Comparison of ENCODE assay signal across 8 cellular contexts in the genomic region with DNA sequence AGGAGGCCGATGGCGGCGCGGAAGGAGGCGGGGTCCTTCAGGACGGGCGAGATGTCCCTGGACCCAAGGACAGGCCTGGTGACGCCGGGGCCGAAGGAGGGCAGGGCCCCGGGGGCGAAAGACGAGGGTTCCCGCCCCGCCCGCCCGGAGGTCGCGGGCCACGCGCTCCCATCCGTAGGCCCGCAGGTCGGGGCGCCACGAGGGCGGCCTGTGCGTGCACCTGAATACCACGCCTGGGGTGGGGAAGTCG. TPM values are rescaled to one million over a fixed set of nuclear protein-coding genes. Genes with fewer than 3 reads are reported as not detected.
DNase-seq lines count a peak whose midpoint lies in the region; ATAC-seq and TF ChIP-seq lines count a peak whose summit lies in the region.

No MANE protein-coding gene starts in this region.

- H3K27me3 Mint-ChIP-seq in activated naive CD4-positive, alpha-beta T cell treated with anti-CD3 and anti-CD28 coated beads, Interleukin-2, amount 10 ng/mL, durations not matched to agents 7 days and 5 days: no peaks in the 10 kb centered on the region
- H3K27me3 Mint-ChIP-seq in endothelial cell (ENCODE audit: unreplicated experiment) (peaks cover 6% of the 10 kb centered on the region), progenitor cell of endocrine pancreas (no peaks in the 10 kb centered on the region)

- no peaks in the 10 kb centered on the region for H3K36me3 ChIP-seq in MM.1S (replicated peaks; ENCODE audit: insufficient read depth, low read length)

- no peaks in the 10 kb centered on the region for H3K9me3 Mint-ChIP-seq in activated naive CD4-positive, alpha-beta T cell treated with anti-CD3 and anti-CD28 coated beads, Interleukin-2, amount 10 ng/mL, durations not matched to agents 7 days and 5 days
- no peaks in the 10 kb centered on the region for H3K9me3 Mint-ChIP-seq in endothelial cell (ENCODE audit: unreplicated experiment)
- no peaks in the 10 kb centered on the region for H3K9me3 Mint-ChIP-seq in progenitor cell of endocrine pancreas (ENCODE audit: low read depth)

- H2AFZ ChIP-seq in MM.1S (ENCODE audit: low read length): no peak overlapping the region

- peaks cover 34% of the 10 kb centered on the region for H3K79me2 ChIP-seq in MM.1S (ENCODE audit: low read length)

- peaks cover 10% of the 10 kb centered on the region; the same call in 1 of the 2 replicates for H3F3A ChIP-seq in MM.1S (ENCODE audit: insufficient read depth, low read length)

- TF ChIP-seq CTCF in MM.1S (IDR thresholded peaks at IDR 0.05; ENCODE audit: low read length) (no peak), endothelial cell (IDR thresholded peaks at IDR 0.05; ENCODE audit: unreplicated experiment) (no peak), progenitor cell of endocrine pancreas (IDR thresholded peaks at IDR 0.05; ENCODE audit: unreplicated experiment) (no peak)

- peak overlapping the region; percentile 75 for H3K9ac ChIP-seq in MM.1S (ENCODE audit: low read length)

- peaks cover 29% of the 10 kb centered on the region for H3K4me1 Mint-ChIP-seq in activated naive CD4-positive, alpha-beta T cell treated with anti-CD3 and anti-CD28 coated beads, Interleukin-2, amount 10 ng/mL, durations not matched to agents 7 days and 5 days
- no peaks in the 10 kb centered on the region for H3K4me1 Mint-ChIP-seq in endothelial cell (ENCODE audit: unreplicated experiment)
- peaks cover 4% of the 10 kb centered on the region for H3K4me1 Mint-ChIP-seq in progenitor cell of endocrine pancreas (ENCODE audit: low read depth)

- peaks cover 6% of the 10 kb centered on the region; the same call in 1 of the 2 replicates for H3K4me1 ChIP-seq in MM.1S (ENCODE audit: low read length)

- H3K27ac Mint-ChIP-seq in activated naive CD4-positive, alpha-beta T cell treated with anti-CD3 and anti-CD28 coated beads, Interleukin-2, amount 10 ng/mL, durations not matched to agents 7 days and 5 days: peak overlapping the region; percentile 99
- H3K27ac Mint-ChIP-seq in endothelial cell (ENCODE audit: unreplicated experiment) (no peak overlapping the region), progenitor cell of endocrine pancreas (peak overlapping the region; percentile 84)

- H3K9me3 ChIP-seq in MM.1S (replicated peaks; ENCODE audit: insufficient read depth, low read length): no peaks in the 10 kb centered on the region

- ATAC-seq in HG03571 (IDR thresholded peaks at IDR 0.05; ENCODE audit: unreplicated experiment): no peak

- no peaks in the 10 kb centered on the region for H4K20me1 ChIP-seq in MM.1S (ENCODE audit: insufficient read depth, low read length)

- H3K27me3 ChIP-seq in MM.1S (replicated peaks; ENCODE audit: insufficient read depth, low read length): 0 out of 2 replicates have a peak, but pooled peaks cover 4% of the 10 kb centered on the region

- DNase-seq in activated naive CD4-positive, alpha-beta T cell treated with anti-CD3 and anti-CD28 coated beads, Interleukin-2, amount 10 ng/mL, durations not matched to agents 7 days and 5 days: no peak
- no peak for DNase-seq in activated naive CD4-positive, alpha-beta T cell treated with anti-CD3 and anti-CD28 coated beads, Interleukin-2, amount 50 U/mL, for 16 hours
- DNase-seq in MM.1S: no peak
- DNase-seq in endothelial cell (ENCODE audit: low spot score): no peak
- no peak for DNase-seq in progenitor cell of endocrine pancreas (ENCODE audit: low spot score, unreplicated experiment)
- no peak for DNase-seq in NCI-H2081 (lab: John Stamatoyannopoulos, UW)
- no peak for DNase-seq in NCI-H1436 (lab: John Stamatoyannopoulos, UW)

- H3K27ac ChIP-seq in MM.1S (ENCODE audit: low read length): peak overlapping the region; percentile 61; the same call in 1 of the 2 replicates

- H3K4me3 ChIP-seq in MM.1S (ENCODE audit: low read length): peak overlapping the region; percentile 70

- CTCF ChIA-PET in activated naive CD4-positive, alpha-beta T cell treated with anti-CD3 and anti-CD28 coated beads, Interleukin-2, amount 10 ng/mL, durations not matched to agents 7 days and 5 days (lab: Charles Lee): interaction anchor here (1.0 to 2.3 kb wide), 2 partner anchors 29 to 405 kb away, joined by 4 to 12 read pairs; no protein-coding TSS in a partner anchor

- no peaks in the 10 kb centered on the region for H3K9me2 ChIP-seq in MM.1S (replicated peaks; ENCODE audit: insufficient read depth, low read length)

- peak overlapping the region; percentile 90 for H3K4me3 Mint-ChIP-seq in activated naive CD4-positive, alpha-beta T cell treated with anti-CD3 and anti-CD28 coated beads, Interleukin-2, amount 10 ng/mL, durations not matched to agents 7 days and 5 days
- H3K4me3 Mint-ChIP-seq in endothelial cell (ENCODE audit: unreplicated experiment) (peak overlapping the region; percentile 65), progenitor cell of endocrine pancreas (ENCODE audit: low read depth) (peak overlapping the region; percentile 85)

- peak overlapping the region; percentile 92 for H3K4me2 ChIP-seq in MM.1S (ENCODE audit: low read depth, low read length)

- peaks cover 15% of the 10 kb centered on the region for H3K36me3 Mint-ChIP-seq in activated naive CD4-positive, alpha-beta T cell treated with anti-CD3 and anti-CD28 coated beads, Interleukin-2, amount 10 ng/mL, durations not matched to agents 7 days and 5 days
- H3K36me3 Mint-ChIP-seq in endothelial cell (ENCODE audit: low read depth, unreplicated experiment) (no peaks in the 10 kb centered on the region), progenitor cell of endocrine pancreas (ENCODE audit: insufficient read depth) (no peaks in the 10 kb centered on the region)

RNA-seq across cellular contexts. Expression of gene APRT, which starts 0.2 kb away (rescaled TPM):
- 80.7 TPM for total RNA-seq in endothelial cell (ENCODE audit: unreplicated experiment)
- total RNA-seq in progenitor cell of endocrine pancreas: 100 and 115 TPM in 2 replicates

RNA-seq across cellular contexts. Expression of gene CDT1, which starts 7.9 kb away (rescaled TPM):
- total RNA-seq in endothelial cell (ENCODE audit: unreplicated experiment): 16.2 TPM
- 22.8 and 25.3 TPM in 2 replicates for total RNA-seq in progenitor cell of endocrine pancreas

RNA-seq across cellular contexts. Expression of gene PIEZO1, which starts 26.5 kb away (rescaled TPM):
- total RNA-seq in endothelial cell (ENCODE audit: unreplicated experiment) (428 TPM), progenitor cell of endocrine pancreas (37.7 and 44.7 TPM in 2 replicates)

RNA-seq across cellular contexts. Expression of gene GALNS, which starts 45.2 kb away (rescaled TPM):
- total RNA-seq in endothelial cell (ENCODE audit: unreplicated experiment): 24.7 TPM
- total RNA-seq in progenitor cell of endocrine pancreas: 32.7 and 34.6 TPM in 2 replicates

RNA-seq across cellular contexts. Expression of gene TRAPPC2L, which starts 45.4 kb away (rescaled TPM):
- 65.3 TPM for total RNA-seq in endothelial cell (ENCODE audit: unreplicated experiment)
- 74.9 and 86.2 TPM in 2 replicates for total RNA-seq in progenitor cell of endocrine pancreas
